1 cellular context compared by ENCODE assay signal in the genomic region with DNA sequence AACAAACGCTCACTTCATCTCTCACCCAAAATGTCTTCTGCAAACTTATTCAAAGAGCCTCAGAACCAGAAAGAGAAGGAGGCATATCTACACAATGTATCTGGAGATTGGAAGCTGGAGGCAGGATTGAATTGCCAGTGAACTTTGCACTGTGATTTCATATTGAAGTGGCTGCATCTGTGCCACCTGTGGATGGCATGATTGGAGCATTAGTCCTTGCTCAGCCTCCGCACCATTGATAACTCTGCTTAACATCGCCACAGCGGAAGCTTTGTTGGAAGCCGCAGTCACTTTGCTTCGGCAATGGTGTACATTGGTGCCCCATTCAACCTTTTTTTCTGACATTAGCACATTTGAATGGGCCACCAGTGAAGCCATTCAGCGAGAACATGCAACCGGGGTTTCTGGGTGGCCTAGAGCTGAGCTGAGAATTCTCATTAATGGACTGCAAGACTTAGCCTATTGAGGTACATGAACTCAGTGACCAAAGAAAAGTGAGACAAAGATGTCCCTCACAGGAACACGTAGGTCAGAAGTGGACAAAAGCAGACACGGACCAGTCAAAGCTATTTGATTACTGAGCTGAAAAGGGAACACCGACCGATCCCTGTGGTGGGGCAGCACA.
TF ChIP-seq lines count a peak whose summit lies in the region.

No MANE protein-coding gene starts in this region.

TF ChIP-seq in HepG2, 621 proteins besides CTCF, POLR2A, EP300 and RAD21 (continued from another document):
- TF ChIP-seq, protein P1, sequence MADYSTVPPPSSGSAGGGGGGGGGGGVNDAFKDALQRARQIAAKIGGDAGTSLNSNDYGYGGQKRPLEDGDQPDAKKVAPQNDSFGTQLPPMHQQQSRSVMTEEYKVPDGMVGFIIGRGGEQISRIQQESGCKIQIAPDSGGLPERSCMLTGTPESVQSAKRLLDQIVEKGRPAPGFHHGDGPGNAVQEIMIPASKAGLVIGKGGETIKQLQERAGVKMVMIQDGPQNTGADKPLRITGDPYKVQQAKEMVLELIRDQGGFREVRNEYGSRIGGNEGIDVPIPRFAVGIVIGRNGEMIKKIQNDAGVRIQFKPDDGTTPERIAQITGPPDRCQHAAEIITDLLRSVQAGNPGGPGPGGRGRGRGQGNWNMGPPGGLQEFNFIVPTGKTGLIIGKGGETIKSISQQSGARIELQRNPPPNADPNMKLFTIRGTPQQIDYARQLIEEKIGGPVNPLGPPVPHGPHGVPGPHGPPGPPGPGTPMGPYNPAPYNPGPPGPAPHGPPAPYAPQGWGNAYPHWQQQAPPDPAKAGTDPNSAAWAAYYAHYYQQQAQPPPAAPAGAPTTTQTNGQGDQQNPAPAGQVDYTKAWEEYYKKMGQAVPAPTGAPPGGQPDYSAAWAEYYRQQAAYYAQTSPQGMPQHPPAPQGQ (CRISPR knock-in tag; IDR thresholded peaks at IDR 0.05; ENCODE audit: borderline replicate concordance) = no peak
- no peak for TF ChIP-seq MYNN (CRISPR knock-in tag; IDR thresholded peaks at IDR 0.05; ENCODE audit: low read depth)
- no peak for TF ChIP-seq ZNF121 (CRISPR knock-in tag; IDR thresholded peaks at IDR 0.05)
- TF ChIP-seq, protein P2, sequence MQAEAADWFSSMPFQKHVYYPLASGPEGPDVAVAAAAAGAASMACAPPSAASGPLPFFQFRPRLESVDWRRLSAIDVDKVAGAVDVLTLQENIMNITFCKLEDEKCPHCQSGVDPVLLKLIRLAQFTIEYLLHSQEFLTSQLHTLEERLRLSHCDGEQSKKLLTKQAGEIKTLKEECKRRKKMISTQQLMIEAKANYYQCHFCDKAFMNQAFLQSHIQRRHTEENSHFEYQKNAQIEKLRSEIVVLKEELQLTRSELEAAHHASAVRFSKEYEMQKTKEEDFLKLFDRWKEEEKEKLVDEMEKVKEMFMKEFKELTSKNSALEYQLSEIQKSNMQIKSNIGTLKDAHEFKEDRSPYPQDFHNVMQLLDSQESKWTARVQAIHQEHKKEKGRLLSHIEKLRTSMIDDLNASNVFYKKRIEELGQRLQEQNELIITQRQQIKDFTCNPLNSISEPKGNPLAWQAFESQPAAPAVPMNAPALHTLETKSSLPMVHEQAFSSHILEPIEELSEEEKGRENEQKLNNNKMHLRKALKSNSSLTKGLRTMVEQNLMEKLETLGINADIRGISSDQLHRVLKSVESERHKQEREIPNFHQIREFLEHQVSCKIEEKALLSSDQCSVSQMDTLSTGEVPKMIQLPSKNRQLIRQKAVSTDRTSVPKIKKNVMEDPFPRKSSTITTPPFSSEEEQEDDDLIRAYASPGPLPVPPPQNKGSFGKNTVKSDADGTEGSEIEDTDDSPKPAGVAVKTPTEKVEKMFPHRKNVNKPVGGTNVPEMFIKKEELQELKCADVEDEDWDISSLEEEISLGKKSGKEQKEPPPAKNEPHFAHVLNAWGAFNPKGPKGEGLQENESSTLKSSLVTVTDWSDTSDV (CRISPR knock-in tag; IDR thresholded peaks at IDR 0.05) = no peak
- no peak for TF ChIP-seq RCOR2 (CRISPR knock-in tag; IDR thresholded peaks at IDR 0.05)
- no peak for TF ChIP-seq NR1H2 (CRISPR knock-in tag; IDR thresholded peaks at IDR 0.05; ENCODE audit: borderline replicate concordance, low read depth)
- TF ChIP-seq JUNB (CRISPR knock-in tag; IDR thresholded peaks at IDR 0.05; ENCODE audit: borderline replicate concordance) = no peak
- no peak for TF ChIP-seq ZNF333 (CRISPR knock-in tag; IDR thresholded peaks at IDR 0.05; ENCODE audit: borderline replicate concordance)
- TF ChIP-seq RAD51 (IDR thresholded peaks at IDR 0.05; ENCODE audit: borderline replicate concordance) = no peak
- no peak for TF ChIP-seq MTA3 (CRISPR knock-in tag; IDR thresholded peaks at IDR 0.05)
